In the genomic region with DNA sequence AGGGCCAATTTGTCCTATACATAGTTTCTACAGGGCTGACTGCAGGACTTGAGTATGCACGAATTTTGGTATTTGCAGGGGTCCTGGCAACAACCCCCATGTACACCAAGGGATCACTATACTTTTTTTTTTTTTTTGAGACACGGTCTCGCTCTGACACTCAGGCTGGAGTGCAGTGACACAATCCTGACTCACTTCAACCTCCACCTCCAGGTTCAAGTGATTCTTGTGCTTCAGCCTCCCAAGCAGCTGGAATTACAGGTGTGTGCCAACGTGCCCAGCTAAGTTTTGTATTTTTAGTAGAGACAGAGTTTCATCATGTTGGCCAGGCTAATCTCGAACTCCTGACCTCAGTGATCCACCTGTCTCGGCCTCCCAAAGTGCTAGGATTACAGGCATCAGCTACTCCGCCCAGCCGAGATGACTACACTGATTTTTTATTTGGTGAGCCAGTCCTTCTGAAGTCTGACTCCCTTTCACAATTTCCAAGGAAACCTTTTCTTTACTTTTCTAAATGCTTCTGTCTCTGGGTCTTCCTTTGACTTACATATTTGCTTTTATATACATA, we compare ENCODE assay signal across 28 cellular contexts. TPM values are rescaled to one million over a fixed set of nuclear protein-coding genes. Genes with fewer than 3 reads are reported as not detected.
DNase-seq lines count a peak whose midpoint lies in the region; ATAC-seq and TF ChIP-seq lines count a peak whose summit lies in the region.
"Had no signal": no experiment of that assay in that cellular context is flagged by ENCODE, and none has a peak within 500 bp of the region (broad histone marks: within the 10 kb centered on the region; RNA-seq: fewer than 3 reads in every experiment).

No MANE protein-coding gene starts in this region.

- no peaks in the 10 kb centered on the region for H3K79me2 ChIP-seq in hepatocyte

- POLR2A ChIA-PET in activated CD4-positive, alpha-beta T cell treated with anti-CD3 and anti-CD28 coated beads for 36 hours (lab: Charles Lee), result no interaction called here

- no peaks in the 10 kb centered on the region for H3K27me3 Mint-ChIP-seq in activated CD4-positive, alpha-beta T cell treated with anti-CD3 and anti-CD28 coated beads for 36 hours
- H3K27me3 Mint-ChIP-seq: CD4-positive, alpha-beta memory T cell had no signal

- H3K4me2 ChIP-seq in hepatocyte, result no peak overlapping the region
- H3K4me2 ChIP-seq: GM23338, PC-9 had no signal

- H3K4me3 Mint-ChIP-seq in activated CD4-positive, alpha-beta T cell treated with anti-CD3 and anti-CD28 coated beads for 36 hours, result no peak overlapping the region
- H3K4me3 Mint-ChIP-seq: CD4-positive, alpha-beta memory T cell; GM23338; H9 had no signal

- no peaks in the 10 kb centered on the region for H4K20me1 ChIP-seq in hepatocyte (ENCODE audit: insufficient read depth, poor library complexity, severe bottlenecking)

- CTCF ChIA-PET in activated CD4-positive, alpha-beta T cell treated with anti-CD3 and anti-CD28 coated beads for 36 hours (lab: Charles Lee), result no interaction called here

- intact Hi-C loops in activated CD4-positive, alpha-beta T cell treated with anti-CD3 and anti-CD28 coated beads for 36 hours (cut with DNase I, micrococcal nuclease), result no loop called here

- no peaks in the 10 kb centered on the region for H3K36me3 Mint-ChIP-seq in activated CD4-positive, alpha-beta T cell treated with anti-CD3 and anti-CD28 coated beads for 36 hours (ENCODE audit: low read depth)

- no peaks in the 10 kb centered on the region for H3K27me3 ChIP-seq in hepatocyte
- H3K27me3 ChIP-seq: SJSA1 had no signal

- DNase-seq in HT1080 (ENCODE audit: low read depth) (peak; percentile 62), RKO (ENCODE audit: low spot score) (peak; percentile 18), epithelial cell of prostate (ENCODE audit: low read depth, low spot score) (peak; percentile 22), renal cortical epithelial cell (ENCODE audit: low read depth) (peak; percentile 37), hepatocyte (ENCODE audit: low spot score) (no peak), NCI-H1417 treated with DMSO at 0.1 percent for 48 hours (lab: John Stamatoyannopoulos, UW) (no peak), NCI-H526 (lab: John Stamatoyannopoulos, UW) (no peak)
- DNase-seq in activated CD4-positive, alpha-beta T cell treated with anti-CD3 and anti-CD28 coated beads for 36 hours, result no peak
- DNase-seq: CD4-positive, alpha-beta memory T cell; COR-L47; DMS53; GDM1; H9; Kasumi-1; MM.1S; NCI-H1436; NCI-H187; NCI-H2171 treated with DMSO at 0.1 percent for 48 hours; NCI-H345; NCI-H510A treated with DMSO at 0.1 percent for 48 hours; NCI-H748 treated with DMSO at 0.1 percent for 48 hours; NK-92 treated with Interleukin-12 subunit alpha and Interleukin-12 subunit beta, amount 100 ng/mL, for 24 hours; PC-9; RPMI8226 had no signal

- H3K9me3 Mint-ChIP-seq in activated CD4-positive, alpha-beta T cell treated with anti-CD3 and anti-CD28 coated beads for 36 hours (ENCODE audit: low read depth), result no peaks in the 10 kb centered on the region
- H3K9me3 Mint-ChIP-seq: GM23338, H9 had no signal

- no peaks in the 10 kb centered on the region for H3K4me1 Mint-ChIP-seq in activated CD4-positive, alpha-beta T cell treated with anti-CD3 and anti-CD28 coated beads for 36 hours
- H3K4me1 Mint-ChIP-seq: CD4-positive, alpha-beta memory T cell; GM23338 had no signal

- H3K4me3 ChIP-seq in hepatocyte, result no peak overlapping the region
- H3K4me3 ChIP-seq: GM12878, GM23338, PC-9, SJSA1 had no signal

- ATAC-seq in activated CD4-positive, alpha-beta T cell treated with anti-CD3 and anti-CD28 coated beads for 36 hours, result no peak
- ATAC-seq: GM12878 had no signal

- H3K36me3 ChIP-seq in hepatocyte (replicated peaks; ENCODE audit: insufficient read depth, low read depth), result no peaks in the 10 kb centered on the region
- H3K36me3 ChIP-seq: SJSA1 had no signal

- H3K9me3 ChIP-seq in hepatocyte (ENCODE audit: low read depth), result no peaks in the 10 kb centered on the region
- H3K9me3 ChIP-seq: SJSA1 had no signal

- peak overlapping the region; percentile 59 for H3K27ac ChIP-seq in epithelial cell of prostate
- no peak overlapping the region for H3K27ac ChIP-seq in hepatocyte
- H3K27ac ChIP-seq: HL-60, PC-9, SJSA1 had no signal

- no peak overlapping the region for H2AFZ ChIP-seq in hepatocyte
- H2AFZ ChIP-seq: PC-9 had no signal

- no peak overlapping the region for H3K27ac Mint-ChIP-seq in activated CD4-positive, alpha-beta T cell treated with anti-CD3 and anti-CD28 coated beads for 36 hours
- H3K27ac Mint-ChIP-seq: CD4-positive, alpha-beta memory T cell; GM23338; H9 had no signal

- WGBS in hepatocyte (ENCODE audit: low lambda C conversion rate, missing lambda C conversion rate), result 92% methylated on average over 8 of the region's 8 CpGs

- no peaks in the 10 kb centered on the region for H3K9me2 ChIP-seq in hepatocyte (replicated peaks; ENCODE audit: insufficient read depth)

- no peaks in the 10 kb centered on the region for H3K4me1 ChIP-seq in hepatocyte (ENCODE audit: insufficient read depth)
- H3K4me1 ChIP-seq: SJSA1 had no signal

- TF ChIP-seq CTCF in hepatocyte (IDR thresholded peaks at IDR 0.05; ENCODE audit: poor library complexity), result no peak

RNA-seq across cellular contexts. Expression of gene CFAP70, which starts 19.8 kb away (rescaled TPM):
- total RNA-seq in HT1080 (2014; rRNA removed; shearing (Covaris generic)), result 0.03 and 0.43 TPM in 2 replicates
- 0.03 and 0.08 TPM in 2 replicates for polyA plus RNA-seq in HT1080 (2015; cell fraction: cytosol; rRNA removed)
- 0.57 and 0.77 TPM in 2 replicates for polyA plus RNA-seq in HT1080 (2015; cell fraction: nucleus; rRNA removed)
- total RNA-seq in renal cortical epithelial cell (0.52 and 3.7 TPM in 2 replicates), hepatocyte (1.8 and 3.9 TPM in 2 replicates)
- total RNA-seq in activated CD4-positive, alpha-beta T cell treated with anti-CD3 and anti-CD28 coated beads for 36 hours, result under 1 TPM; 0.58 to 0.71 TPM
- 1.2 and 1.6 TPM in 2 replicates for polyA plus RNA-seq in hepatocyte

Comparison
In these comparisons a context has a peak if more than half of its experiments do, and no peak if none do; other contexts are left out.
1. DNase-seq: peak in HT1080 (single experiment), RKO (single experiment), epithelial cell of prostate (single experiment) and renal cortical epithelial cell (single experiment); none in activated CD4-positive, alpha-beta T cell treated with anti-CD3 and anti-CD28 coated beads for 36 hours (single experiment), hepatocyte (single experiment), NCI-H1417 treated with DMSO at 0.1 percent for 48 hours (single experiment) and NCI-H526 (0 of 2).